1 cellular context compared by ENCODE assay signal in genomic region chr12:120265483-120266179, GRCh38.
TF ChIP-seq lines count a peak whose summit lies in the region.

Gene PXN, minus strand, starts transcription at chr12:120265730. Its CDS starts 101 bp downstream, at chr12:120265629.

TF ChIP-seq in HepG2, 621 proteins besides CTCF, POLR2A, EP300 and RAD21 (continued from another document and continues in another):
- no peak for TF ChIP-seq ZNF326 (CRISPR knock-in tag; IDR thresholded peaks at IDR 0.05; ENCODE audit: borderline replicate concordance)
- TF ChIP-seq ZNF329 (CRISPR knock-in tag; IDR thresholded peaks at IDR 0.05; ENCODE audit: low read depth): 0 out of 2 replicates have a peak, but pooled peaks have one; percentile 49
- no peak for TF ChIP-seq PPARG (CRISPR knock-in tag; conservative IDR thresholded peaks at IDR 0.05)
- TF ChIP-seq ZNF207 (IDR thresholded peaks at IDR 0.05; ENCODE audit: borderline replicate concordance): no peak
- peak; percentile 24; the same call in 1 of the 2 replicates for TF ChIP-seq ZNF788 (CRISPR knock-in tag; IDR thresholded peaks at IDR 0.05; ENCODE audit: borderline replicate concordance)
- no peak for TF ChIP-seq ZNF230 (CRISPR knock-in tag; IDR thresholded peaks at IDR 0.05)
- TF ChIP-seq ZNF33A (CRISPR knock-in tag; IDR thresholded peaks at IDR 0.05; ENCODE audit: borderline replicate concordance): no peak
- no peak for TF ChIP-seq ZNF839 (CRISPR knock-in tag; IDR thresholded peaks at IDR 0.05; ENCODE audit: borderline replicate concordance)
- no peak for TF ChIP-seq ZZZ3 (CRISPR knock-in tag; IDR thresholded peaks at IDR 0.05; ENCODE audit: borderline replicate concordance)
- TF ChIP-seq RARA (CRISPR knock-in tag; IDR thresholded peaks at IDR 0.05): peak; percentile 82
- no peak for TF ChIP-seq SMARCE1 (IDR thresholded peaks at IDR 0.05; ENCODE audit: borderline replicate concordance)
- no peak for TF ChIP-seq ZHX1 (CRISPR knock-in tag; IDR thresholded peaks at IDR 0.05; ENCODE audit: low read depth)
- no peak for TF ChIP-seq U2AF1 (optimal IDR thresholded peaks at IDR 0.05; ENCODE audit: low read depth, low read length)
- no peak for TF ChIP-seq ZBTB3 (CRISPR knock-in tag; IDR thresholded peaks at IDR 0.05; ENCODE audit: borderline replicate concordance, low read depth)
- TF ChIP-seq SAFB2 (CRISPR knock-in tag; IDR thresholded peaks at IDR 0.05; ENCODE audit: borderline replicate concordance, low read depth): no peak
- no peak for TF ChIP-seq SKIL (CRISPR knock-in tag; IDR thresholded peaks at IDR 0.05; ENCODE audit: borderline replicate concordance)
- TF ChIP-seq HMG20A (CRISPR knock-in tag; IDR thresholded peaks at IDR 0.05; ENCODE audit: borderline replicate concordance): peak; percentile 19; the same call in 1 of the 2 replicates
- no peak for TF ChIP-seq LCORL (IDR thresholded peaks at IDR 0.05)
- peak; percentile 67; the same call in 1 of the 2 replicates for TF ChIP-seq LCORL (CRISPR knock-in tag; IDR thresholded peaks at IDR 0.05)
- TF ChIP-seq NR2F2 (IDR thresholded peaks at IDR 0.05; ENCODE audit: borderline replicate concordance, low read depth): no peak
- TF ChIP-seq ZNF878 (CRISPR knock-in tag; IDR thresholded peaks at IDR 0.05): no peak
- TF ChIP-seq MAX (IDR thresholded peaks at IDR 0.05): peak; percentile 83; the same call in 1 of the 2 replicates
- no peak for TF ChIP-seq ZNF782 (CRISPR knock-in tag; IDR thresholded peaks at IDR 0.05; ENCODE audit: borderline replicate concordance)
- TF ChIP-seq TFE3 (CRISPR knock-in tag; IDR thresholded peaks at IDR 0.05): no peak; the same call in 1 of the 2 replicates
- no peak for TF ChIP-seq SNAPC4 (CRISPR knock-in tag; IDR thresholded peaks at IDR 0.05)
- no peak for TF ChIP-seq ZNF572 (CRISPR knock-in tag; IDR thresholded peaks at IDR 0.05)
- 0 out of 2 replicates have a peak, but pooled peaks have one; percentile 41 for TF ChIP-seq ZNF574 (CRISPR knock-in tag; IDR thresholded peaks at IDR 0.05)
- TF ChIP-seq PRDM4 (CRISPR knock-in tag; IDR thresholded peaks at IDR 0.05; ENCODE audit: borderline replicate concordance): no peak
- TF ChIP-seq IRF2 (CRISPR knock-in tag; IDR thresholded peaks at IDR 0.05): no peak
- no peak for TF ChIP-seq ATF2 (CRISPR knock-in tag; IDR thresholded peaks at IDR 0.05)
- no peak for TF ChIP-seq THAP9 (CRISPR knock-in tag; IDR thresholded peaks at IDR 0.05; ENCODE audit: borderline replicate concordance)
- TF ChIP-seq RAD51 (IDR thresholded peaks at IDR 0.05; ENCODE audit: borderline replicate concordance): no peak
- TF ChIP-seq GATA4 (IDR thresholded peaks at IDR 0.05; ENCODE audit: borderline replicate concordance, low read depth): no peak
